Comparison of ENCODE assay signal across 11 cellular contexts in genomic region chr22:20885017-20885556, GRCh38. TPM values are rescaled to one million over a fixed set of nuclear protein-coding genes. Genes with fewer than 3 reads are reported as not detected.
A peak's percentile ranks its signal among the peaks of the same experiment; 100 is the strongest.
DNase-seq lines count a peak whose midpoint lies in the region; ATAC-seq, FAIRE-seq and TF ChIP-seq lines count a peak whose summit lies in the region.
"Had no signal": no experiment of that assay in that cellular context is flagged by ENCODE, and none has a peak within 500 bp of the region (broad histone marks: within the 10 kb centered on the region; RNA-seq: fewer than 3 reads in every experiment).

No MANE protein-coding gene starts in this region.

- no peak overlapping the region for H3K4me3 Mint-ChIP-seq in HFFc6
- H3K4me3 Mint-ChIP-seq: activated CD4-positive, alpha-beta T cell treated with anti-CD3 and anti-CD28 coated beads for 36 hours; activated T-cell treated with anti-CD3 and anti-CD28 coated beads, Interleukin-2, amount 50 U/mL, for 72 hours had no signal

- no peak for TF ChIP-seq POLR2A in prostate gland (IDR thresholded peaks at IDR 0.05)
- no peak for TF ChIP-seq POLR2A in H54 (IDR thresholded peaks at IDR 0.05; ENCODE audit: low read depth, low read length)
- no peak for TF ChIP-seq POLR2A in testis (IDR thresholded peaks at IDR 0.05)

- H3K36me3 ChIP-seq in WERI-Rb-1, result peaks cover 62% of the 10 kb centered on the region
- H3K36me3 ChIP-seq in prostate gland, result peaks cover 0 to 5% of the 10 kb centered on the region in 2 donors
- no peaks in the 10 kb centered on the region for H3K36me3 ChIP-seq in testis (ENCODE audit: low read depth, missing control alignments)

- H3K9me3 Mint-ChIP-seq in HFFc6, result no peaks in the 10 kb centered on the region
- H3K9me3 Mint-ChIP-seq: activated T-cell treated with anti-CD3 and anti-CD28 coated beads, Interleukin-2, amount 50 U/mL, for 72 hours had no signal

- H3K27ac ChIP-seq in WERI-Rb-1 (peak overlapping the region; percentile 65), right cardiac atrium (ENCODE audit: low read length) (peak overlapping the region; percentile 71), prostate gland (peak overlapping the region; percentile 67 to 69), testis (no peak overlapping the region)
- H3K27ac ChIP-seq: brain microvascular endothelial cell had no signal

- 0 out of 2 replicates have a peak, but pooled peaks cover 4% of the 10 kb centered on the region for H3K27me3 Mint-ChIP-seq in HFFc6 (ENCODE audit: insufficient read depth)
- H3K27me3 Mint-ChIP-seq: activated CD4-positive, alpha-beta T cell treated with anti-CD3 and anti-CD28 coated beads for 36 hours had no signal

- DNase-seq in HFFc6 (no peak), WERI-Rb-1 (no peak), right cardiac atrium (no peak), prostate gland (ENCODE audit: low spot score) (no peak), H54 (ENCODE audit: insufficient read length, low spot score) (no peak), kidney glomerular epithelial cell (lab: John Stamatoyannopoulos, UW) (no peak), testis (no peak)

- FAIRE-seq in H54 (lab: Jason Lieb, UNC), result no peak

- peak overlapping the region; percentile 96 for H3K27ac Mint-ChIP-seq in HFFc6
- H3K27ac Mint-ChIP-seq: activated CD4-positive, alpha-beta T cell treated with anti-CD3 and anti-CD28 coated beads for 36 hours; activated T-cell treated with anti-CD3 and anti-CD28 coated beads, Interleukin-2, amount 50 U/mL, for 72 hours had no signal

- H3K4me1 Mint-ChIP-seq in HFFc6 (ENCODE audit: low read depth), result peaks cover 33% of the 10 kb centered on the region
- H3K4me1 Mint-ChIP-seq: activated CD4-positive, alpha-beta T cell treated with anti-CD3 and anti-CD28 coated beads for 36 hours had no signal

- no peak for ATAC-seq in right cardiac atrium

- no peaks in the 10 kb centered on the region for H3K4me1 ChIP-seq in right cardiac atrium (ENCODE audit: control insufficient read depth, insufficient read depth, low read length)
- H3K4me1 ChIP-seq in prostate gland (replicated peaks), result peaks cover 2% of the 10 kb centered on the region
- H3K4me1 ChIP-seq in testis, result peaks cover 3% of the 10 kb centered on the region

- H3K4me3 ChIP-seq in WERI-Rb-1 (ENCODE audit: low read depth, low read length) (no peak overlapping the region), right cardiac atrium (ENCODE audit: low read length) (no peak overlapping the region), prostate gland (no peak overlapping the region), testis (no peak overlapping the region)
- H3K4me3 ChIP-seq: lung had no signal

- intact Hi-C loops in right cardiac atrium (cut with DNase I) (loop anchor here in 1 of 4 donors (10.0 kb wide), 1 partner anchor 130 kb away; the partner anchor contains the start of gene P2RX6), prostate gland (cut with DNase I) (no loop called here), testis (cut with DNase I; ENCODE audit: low total_unique reads) (no loop called here)

- H3K27me3 ChIP-seq in WERI-Rb-1 (ENCODE audit: insufficient read depth, low read depth, severe bottlenecking), result no peaks in the 10 kb centered on the region
- no peaks in the 10 kb centered on the region for H3K27me3 ChIP-seq in right cardiac atrium (ENCODE audit: control insufficient read depth, insufficient read depth)
- H3K27me3 ChIP-seq in prostate gland (replicated peaks; ENCODE audit: insufficient read depth), result no peaks in the 10 kb centered on the region
- H3K27me3 ChIP-seq in testis, result no peaks in the 10 kb centered on the region
- H3K27me3 ChIP-seq: brain microvascular endothelial cell had no signal

- TF ChIP-seq CTCF in HFFc6 (IDR thresholded peaks at IDR 0.05) (no peak), WERI-Rb-1 (IDR thresholded peaks at IDR 0.05; ENCODE audit: low read depth, low read length) (no peak), prostate gland (IDR thresholded peaks at IDR 0.05) (no peak), testis (IDR thresholded peaks at IDR 0.05) (no peak)

- 66% methylated on average over 8 of the region's 8 CpGs for WGBS in right cardiac atrium
- 73% methylated on average over 8 of the region's 8 CpGs for WGBS in prostate gland
- 72 to 80% methylated on average over 8 of the region's 8 CpGs for WGBS in testis, 2 donors

- no peaks in the 10 kb centered on the region for H3K9me3 ChIP-seq in WERI-Rb-1 (ENCODE audit: severe bottlenecking)
- no peaks in the 10 kb centered on the region for H3K9me3 ChIP-seq in right cardiac atrium (ENCODE audit: control insufficient read depth, low read length)
- H3K9me3 ChIP-seq in prostate gland, result no peaks in the 10 kb centered on the region
- no peaks in the 10 kb centered on the region for H3K9me3 ChIP-seq in testis

- H3K36me3 Mint-ChIP-seq in HFFc6 (ENCODE audit: low read depth), result peaks cover 14% of the 10 kb centered on the region

RNA-seq across cellular contexts. Expression of gene SNAP29, which starts 26.3 kb away (rescaled TPM):
- 10 to 100 TPM; 34.2 to 40.7 (median 38.0) TPM for total RNA-seq in HFFc6 (2021; fragmentation: NEBNext Ultra II Directional; extraction: Animal tissue kit (Norgen Biotek cat#: 25700))
- total RNA-seq in right cardiac atrium, result 10 to 100 TPM; 25.1 to 27.8 (median 26.5) TPM
- 18.8 TPM for polyA plus RNA-seq in right cardiac atrium
- 10 to 100 TPM; 19.1 to 24.1 TPM for total RNA-seq in prostate gland
- total RNA-seq in testis, result 10 to 100 TPM; 41.8 to 47.7 TPM
- 127 TPM for polyA plus RNA-seq in testis (ENCODE audit: insufficient read depth, low read depth, low replicate concordance)

RNA-seq across cellular contexts. Expression of gene PI4KA, which starts 26.5 kb away (rescaled TPM):
- total RNA-seq in HFFc6 (2021; fragmentation: NEBNext Ultra II Directional; extraction: Animal tissue kit (Norgen Biotek cat#: 25700)), result 10 to 100 TPM; 51.0 to 61.3 (median 57.2) TPM
- total RNA-seq in right cardiac atrium (10 to 100 TPM; 50.9 to 61.9 (median 53.2) TPM), prostate gland (100 to 1,000 TPM in 1 of 2 donors, 10 to 100 TPM in 1; 74.2 to 115 TPM), testis (100 to 1,000 TPM; 140 to 196 TPM)
- polyA plus RNA-seq in right cardiac atrium (31.3 TPM), testis (ENCODE audit: insufficient read depth, low read depth, low replicate concordance) (124 TPM)

RNA-seq across cellular contexts. Expression of gene CRKL, which starts 32.1 kb away (rescaled TPM):
- total RNA-seq in HFFc6 (2021; fragmentation: NEBNext Ultra II Directional; extraction: Animal tissue kit (Norgen Biotek cat#: 25700)), result 10 to 100 TPM; 44.0 to 51.5 (median 47.6) TPM
- total RNA-seq in right cardiac atrium, result 10 to 100 TPM; 50.5 to 53.7 (median 52.0) TPM
- polyA plus RNA-seq in right cardiac atrium, result 20.8 TPM
- total RNA-seq in prostate gland, result 10 to 100 TPM; 41.6 to 72.0 TPM
- total RNA-seq in testis, result 10 to 100 TPM; 47.5 to 60.2 TPM
- 31.9 TPM for polyA plus RNA-seq in testis (ENCODE audit: insufficient read depth, low read depth, low replicate concordance)

Comparison
In these comparisons a context has a peak if more than half of its experiments do, and no peak if none do; other contexts are left out.
1. H3K27ac ChIP-seq: peak in WERI-Rb-1 (single experiment), right cardiac atrium (single experiment) and prostate gland (2 of 2); none in testis (0 of 2).